8 cellular contexts compared by ENCODE assay signal in the genomic region with DNA sequence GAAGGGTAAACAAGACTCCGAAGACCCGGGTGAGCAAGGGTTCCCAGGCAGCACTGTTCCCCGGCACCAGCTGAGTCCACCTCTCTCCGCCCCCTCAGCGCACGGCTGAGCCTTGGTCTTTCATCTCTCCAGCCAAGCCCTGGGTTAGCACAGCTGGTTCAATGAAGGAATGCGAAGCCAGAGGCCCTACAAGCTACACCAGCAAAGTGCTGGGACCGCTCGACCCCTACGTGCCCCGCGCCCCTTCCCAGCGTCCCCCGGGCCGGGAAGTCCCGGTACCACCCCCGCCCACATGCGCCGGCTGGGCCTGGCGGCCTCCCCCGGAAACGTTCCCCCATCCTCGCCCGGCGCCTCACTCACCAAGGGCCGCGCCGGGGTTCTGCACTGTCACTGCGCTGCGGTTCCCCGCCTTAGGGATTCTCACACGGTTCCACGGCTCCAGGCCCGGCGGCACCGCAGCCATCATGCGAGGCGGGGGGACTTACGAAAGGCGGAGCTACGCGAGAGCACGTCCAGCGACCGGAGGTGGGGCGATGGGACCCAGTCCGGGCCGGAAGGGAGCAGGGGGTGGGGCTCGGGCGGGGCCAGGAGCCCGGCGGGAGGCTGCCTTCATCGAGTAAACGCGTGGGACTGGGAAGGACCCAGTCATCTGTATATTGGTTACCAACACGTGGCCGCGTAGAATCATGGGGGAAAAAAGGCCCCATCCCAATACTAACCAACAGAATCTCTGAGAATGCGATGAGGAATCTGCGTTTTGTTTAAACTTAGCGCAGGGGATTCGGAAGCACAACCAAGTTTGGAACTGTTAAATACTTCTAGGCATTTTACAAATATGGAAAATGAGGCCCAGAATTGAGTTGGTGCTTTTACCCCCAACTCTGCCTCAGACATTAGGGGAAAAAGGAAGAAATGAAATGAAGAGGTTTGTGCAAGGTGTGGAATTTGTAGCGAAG. TPM values are rescaled to one million over a fixed set of nuclear protein-coding genes. Genes with fewer than 3 reads are reported as not detected.
A peak's percentile ranks its signal among the peaks of the same experiment; 100 is the strongest.
DNase-seq lines count a peak whose midpoint lies in the region; ATAC-seq lines count a peak whose summit lies in the region.

No MANE protein-coding gene starts in this region.

- H3K9ac ChIP-seq in BLaER1 treated with 17β-estradiol and CSF1 and Interleukin-3, amounts not matched to agents 10 nM and 100 nM, result peak overlapping the region; percentile 83 to 94 (median 91)

- H3K4me3 ChIP-seq in BLaER1 treated with 17β-estradiol and CSF1 and Interleukin-3, amounts not matched to agents 10 nM and 100 nM, result peak overlapping the region; percentile 69 to 83 (median 79)

- POLR2A ChIA-PET in activated CD4-positive, alpha-beta T cell treated with anti-CD3 and anti-CD28 coated beads, Interleukin-2, amount 10 ng/mL, durations not matched to agents 7 days and 5 days (lab: Charles Lee), result interaction anchor here (0.6 kb wide), 1 partner anchor 11 kb away, joined by 6 read pairs; no protein-coding TSS in a partner anchor

- peaks cover 0 to 38% (median 6%) of the 10 kb centered on the region in 11 experiments; a peak in 8 of 22 replicates for H4K20me1 ChIP-seq in BLaER1 treated with 17β-estradiol and CSF1 and Interleukin-3, amounts not matched to agents 10 nM and 100 nM

- DNase-seq in NCI-H526 (lab: John Stamatoyannopoulos, UW), result peak; percentile 74 to 93
- peak; percentile 83 for DNase-seq in activated CD4-positive, alpha-beta T cell treated with anti-CD3 and anti-CD28 coated beads, Interleukin-2, amount 10 ng/mL, durations not matched to agents 7 days and 5 days
- peak; percentile 93 for DNase-seq in dedifferentiated amniotic fluid mesenchymal stem cell (ENCODE audit: extremely low spot score)
- DNase-seq in left kidney (ENCODE audit: low read depth, low spot score), result peak; percentile 98
- peak; percentile 93 for DNase-seq in stimulated activated CD4-positive, alpha-beta T cell treated with anti-CD3 and anti-CD28 coated beads, Interleukin-1b, Interleukin-23, amount 100 ng/mL, for 48 hours

- H3K4me3 Mint-ChIP-seq in activated CD4-positive, alpha-beta T cell treated with anti-CD3 and anti-CD28 coated beads, Interleukin-2, amount 10 ng/mL, durations not matched to agents 7 days and 5 days, result peak overlapping the region; percentile 84

- H3K9me3 Mint-ChIP-seq in activated CD4-positive, alpha-beta T cell treated with anti-CD3 and anti-CD28 coated beads, Interleukin-2, amount 10 ng/mL, durations not matched to agents 7 days and 5 days, result no peaks in the 10 kb centered on the region

- peaks cover 20 to 34% (median 30%) of the 10 kb centered on the region in 11 experiments; a peak in 21 of 22 replicates for H3K36me3 ChIP-seq in BLaER1 treated with 17β-estradiol and CSF1 and Interleukin-3, amounts not matched to agents 10 nM and 100 nM

- peaks cover 47% of the 10 kb centered on the region for H3K4me1 Mint-ChIP-seq in activated CD4-positive, alpha-beta T cell treated with anti-CD3 and anti-CD28 coated beads, Interleukin-2, amount 10 ng/mL, durations not matched to agents 7 days and 5 days

- H3K27me3 ChIP-seq in BLaER1 treated with 17β-estradiol and CSF1 and Interleukin-3, amounts not matched to agents 10 nM and 100 nM, result no peaks in the 10 kb centered on the region

- peak overlapping the region; percentile 73 to 93 (median 88) for H3K4me2 ChIP-seq in BLaER1 treated with 17β-estradiol and CSF1 and Interleukin-3, amounts not matched to agents 10 nM and 100 nM

- no peaks in the 10 kb centered on the region for H3K27me3 Mint-ChIP-seq in activated CD4-positive, alpha-beta T cell treated with anti-CD3 and anti-CD28 coated beads, Interleukin-2, amount 10 ng/mL, durations not matched to agents 7 days and 5 days

- CTCF ChIA-PET in activated CD4-positive, alpha-beta T cell treated with anti-CD3 and anti-CD28 coated beads, Interleukin-2, amount 10 ng/mL, durations not matched to agents 7 days and 5 days (lab: Charles Lee), result interaction anchor here (0.6 to 2.8 kb wide), 9 partner anchors 10 to 377 kb away, joined by 3 to 11 read pairs (median 4); partner anchors contain the start of gene GTPBP8

- H3K36me3 Mint-ChIP-seq in activated CD4-positive, alpha-beta T cell treated with anti-CD3 and anti-CD28 coated beads, Interleukin-2, amount 10 ng/mL, durations not matched to agents 7 days and 5 days (ENCODE audit: low read depth), result peaks cover 32% of the 10 kb centered on the region

- H3K4me1 ChIP-seq in BLaER1 treated with 17β-estradiol and CSF1 and Interleukin-3, amounts not matched to agents 10 nM and 100 nM, result peaks cover 18 to 48% (median 24%) of the 10 kb centered on the region in 10 experiments

- peaks cover 0 to 3% (median 0%) of the 10 kb centered on the region in 11 experiments; a peak in 1 of 22 replicates for H3K9me3 ChIP-seq in BLaER1 treated with 17β-estradiol and CSF1 and Interleukin-3, amounts not matched to agents 10 nM and 100 nM (replicated peaks in 1 of 11)

- peak overlapping the region; percentile 86 to 95 (median 90) for H3K27ac ChIP-seq in BLaER1 treated with 17β-estradiol and CSF1 and Interleukin-3, amounts not matched to agents 10 nM and 100 nM

- ATAC-seq in GM19328 (IDR thresholded peaks at IDR 0.05; ENCODE audit: unreplicated experiment), result peak; percentile 87
- peak; percentile 72 for ATAC-seq in HG03469 (IDR thresholded peaks at IDR 0.05; ENCODE audit: unreplicated experiment)

- peak overlapping the region; percentile 83 for H3K27ac Mint-ChIP-seq in activated CD4-positive, alpha-beta T cell treated with anti-CD3 and anti-CD28 coated beads, Interleukin-2, amount 10 ng/mL, durations not matched to agents 7 days and 5 days

RNA-seq across cellular contexts. Expression of gene GTPBP8, which starts 28.7 kb away (rescaled TPM):
- 10 to 100 TPM; 27.6 to 29.6 TPM for total RNA-seq in activated CD4-positive, alpha-beta T cell treated with anti-CD3 and anti-CD28 coated beads, Interleukin-2, amount 10 ng/mL, durations not matched to agents 7 days and 5 days

RNA-seq across cellular contexts. Expression of gene CD200R1, which starts 44.6 kb away (rescaled TPM):
- 1 to 10 TPM; 8.8 TPM for total RNA-seq in activated CD4-positive, alpha-beta T cell treated with anti-CD3 and anti-CD28 coated beads, Interleukin-2, amount 10 ng/mL, durations not matched to agents 7 days and 5 days

Comparison
In these comparisons a context has a peak if more than half of its experiments do, and no peak if none do; other contexts are left out.
1. Peak in every context shown above with its lines: DNase-seq, ATAC-seq, H3K4me3 ChIP-seq and H3K27ac ChIP-seq.